ENCODE assay signal across 8 cellular contexts in genomic region chr3:58214484-58215316, GRCh38. TPM values are rescaled to one million over a fixed set of nuclear protein-coding genes. Genes with fewer than 3 reads are reported as not detected.
A peak's percentile ranks its signal among the peaks of the same experiment; 100 is the strongest.
DNase-seq lines count a peak whose midpoint lies in the region; ATAC-seq and TF ChIP-seq lines count a peak whose summit lies in the region.

No MANE protein-coding gene starts in this region.

- H3K36me3 ChIP-seq in lung (ENCODE audit: control insufficient read depth in 2 of 2, insufficient read depth in 2 of 2, low read length in 2 of 2): no peaks in the 10 kb centered on the region

- TF ChIP-seq CTCF in VCaP (conservative IDR thresholded peaks at IDR 0.05): no peak
- TF ChIP-seq CTCF in lung (IDR thresholded peaks at IDR 0.05; ENCODE audit: control extremely low read depth, extremely low read depth): no peak

- WGBS in lung, 2 donors: 32 to 46% methylated on average over 7 of the region's 7 CpGs

- ATAC-seq in GM19351 (IDR thresholded peaks at IDR 0.05; ENCODE audit: unreplicated experiment) (peak; percentile 81), HG03196 (IDR thresholded peaks at IDR 0.05; ENCODE audit: unreplicated experiment) (peak; percentile 77), lung (ENCODE audit: insufficient read depth, low FRiP score) (peak; percentile 28), SK-N-SH treated with all-trans-retinoic acid at 6 μM for 48 hours (no peak)

- H3K27ac ChIP-seq in VCaP: peak overlapping the region; percentile 21; the same call in 1 of the 2 replicates
- H3K27ac ChIP-seq in lung (ENCODE audit: low read depth in 1 of 2, low read length in 1 of 2): no peak overlapping the region

- no peak overlapping the region for H3K4me3 ChIP-seq in lung

- peaks cover 0 to 4% of the 10 kb centered on the region in 2 donors for H3K4me1 ChIP-seq in lung (ENCODE audit: control insufficient read depth in 2 of 2, insufficient read depth in 2 of 2, low read length in 2 of 2)

- DNase-seq in EL (peak; percentile 44), lung (ENCODE audit: low spot score) (no peak), glomerular visceral epithelial cell (ENCODE audit: extremely low spot score) (no peak), NCI-H146 (lab: John Stamatoyannopoulos, UW) (no peak)

- no peaks in the 10 kb centered on the region for H3K27me3 ChIP-seq in lung (ENCODE audit: control insufficient read depth, insufficient read depth)

- H3K9me3 ChIP-seq in lung (ENCODE audit: control insufficient read depth in 2 of 2, insufficient read depth in 1 of 2, low read length in 1 of 2): no peaks in the 10 kb centered on the region

TF ChIP-seq in SK-N-SH treated with all-trans-retinoic acid at 6 μM for 48 hours, 23 proteins besides CTCF, POLR2A, EP300 and RAD21:
- no peak for TF ChIP-seq PATZ1 (CRISPR knock-in tag; IDR thresholded peaks at IDR 0.05; ENCODE audit: borderline replicate concordance)
- no peak for TF ChIP-seq ARNTL (CRISPR knock-in tag; IDR thresholded peaks at IDR 0.05; ENCODE audit: borderline replicate concordance, low read depth)
- no peak for TF ChIP-seq RARB (CRISPR knock-in tag; IDR thresholded peaks at IDR 0.05)
- no peak for TF ChIP-seq CREB5 (CRISPR knock-in tag; IDR thresholded peaks at IDR 0.05; ENCODE audit: low read depth)
- no peak for TF ChIP-seq ZFP3 (CRISPR knock-in tag; IDR thresholded peaks at IDR 0.05)
- TF ChIP-seq TCF4 (CRISPR knock-in tag; IDR thresholded peaks at IDR 0.05; ENCODE audit: borderline replicate concordance): no peak
- TF ChIP-seq CSDC2 (CRISPR knock-in tag; IDR thresholded peaks at IDR 0.05): no peak
- no peak for TF ChIP-seq SNAI2 (CRISPR knock-in tag; IDR thresholded peaks at IDR 0.05)

RNA-seq across cellular contexts. Expression of gene DNASE1L3, which starts 3.9 kb away (rescaled TPM):
- 1 to 10 TPM; 1.2 to 2.2 TPM for total RNA-seq in lung
- 10 to 100 TPM in 1 of 2 donors, 1 to 10 TPM in 1; 2.5 to 10.7 TPM for polyA plus RNA-seq in lung

RNA-seq across cellular contexts. Expression of gene ABHD6, which starts 22.9 kb away (rescaled TPM):
- total RNA-seq in lung: 10 to 100 TPM; 11.7 to 14.1 TPM
- 1 to 10 TPM; 5.2 to 9.7 TPM for polyA plus RNA-seq in lung
